22 cellular contexts compared by ENCODE assay signal in genomic region chr10:49039409-49039808, GRCh38.
DNase-seq lines count a peak whose midpoint lies in the region; ATAC-seq, FAIRE-seq and TF ChIP-seq lines count a peak whose summit lies in the region.
"Had no signal": no experiment of that assay in that cellular context is flagged by ENCODE, and none has a peak within 500 bp of the region (broad histone marks: within the 10 kb centered on the region; RNA-seq: fewer than 3 reads in every experiment).

No MANE protein-coding gene starts in this region.

- no peak overlapping the region; a peak in 1 of 4 replicates for H3K9ac ChIP-seq in K562 (ENCODE audit: insufficient read depth in 1 of 2, low read depth in 2 of 2, low read length in 2 of 2)
- H3K9ac ChIP-seq: BLaER1 treated with 17β-estradiol and CSF1 and Interleukin-3, amounts not matched to agents 10 nM and 100 nM had no signal

- CTCF ChIA-PET in K562 (lab: Yijun Ruan, JAX; ENCODE audit: low intra/inter-chr PET ratio) (no interaction called here), GM10248 (lab: Yijun Ruan, JAX) (interaction anchor here (1.5 kb wide), 1 partner anchor 13 kb away, joined by 6 read pairs; no protein-coding TSS in a partner anchor)

- H2AFZ ChIP-seq in K562 (ENCODE audit: low read depth, low read length) = no peak overlapping the region

- TF ChIP-seq CTCF in K562 (IDR thresholded peaks at IDR 0.05 in 2 of 3, conservative IDR thresholded peaks at IDR 0.05 in 1 of 3; ENCODE audit: insufficient read depth in 2 of 3, low read depth in 1 of 3, low read length in 3 of 3) = no peak
- TF ChIP-seq CTCF in esophagus muscularis mucosa (IDR thresholded peaks at IDR 0.05) = no peak
- TF ChIP-seq CTCF in osteocyte (IDR thresholded peaks at IDR 0.05) = no peak
- TF ChIP-seq CTCF in GM10248 (IDR thresholded peaks at IDR 0.05; ENCODE audit: control extremely low read depth, extremely low read depth, low read depth, missing control alignments) = no peak
- no peak for TF ChIP-seq CTCF in natural killer cell (IDR thresholded peaks at IDR 0.05)

- no peak for TF ChIP-seq POLR2A in K562 (conservative IDR thresholded peaks at IDR 0.05)
- TF ChIP-seq POLR2A in esophagus muscularis mucosa (IDR thresholded peaks at IDR 0.05; ENCODE audit: low read depth) = no peak

- H3K4me1 ChIP-seq in K562 (replicated peaks in 1 of 2; ENCODE audit: control insufficient read depth in 2 of 2, insufficient read depth in 2 of 2, low read length in 2 of 2) = peaks cover 2 to 13% of the 10 kb centered on the region in 2 experiments
- no peaks in the 10 kb centered on the region for H3K4me1 ChIP-seq in esophagus muscularis mucosa
- H3K4me1 ChIP-seq: A549; BLaER1 treated with 17β-estradiol and CSF1 and Interleukin-3, amounts not matched to agents 10 nM and 100 nM; Caco-2 had no signal

- H3K4me3 ChIP-seq in K562 (no peak overlapping the region), esophagus muscularis mucosa (no peak overlapping the region)
- H3K4me3 ChIP-seq: A549; BLaER1 treated with 17β-estradiol and CSF1 and Interleukin-3, amounts not matched to agents 10 nM and 100 nM; GM12878 had no signal

- H3K9me3 Mint-ChIP-seq in osteocyte (ENCODE audit: unreplicated experiment) = no peaks in the 10 kb centered on the region
- H3K9me3 Mint-ChIP-seq in natural killer cell = no peaks in the 10 kb centered on the region
- H3K9me3 Mint-ChIP-seq: CD4-positive, alpha-beta T cell; CD8-positive, alpha-beta T cell had no signal

- POLR2A ChIA-PET in K562 (lab: Yijun Ruan, JAX) = interaction anchor here (0.7 to 1.7 kb wide), 4 partner anchors 9 to 22 kb away, joined by 3 to 5 read pairs (median 4); no protein-coding TSS in a partner anchor
- POLR2A ChIA-PET in GM10248 (lab: Yijun Ruan, JAX) = no interaction called here

- TF ChIP-seq EP300 in K562 (IDR thresholded peaks at IDR 0.05; ENCODE audit: low read length) = no peak
- TF ChIP-seq EP300 in esophagus muscularis mucosa (IDR thresholded peaks at IDR 0.05) = no peak

- no peaks in the 10 kb centered on the region for H3K4me1 Mint-ChIP-seq in osteocyte (ENCODE audit: unreplicated experiment)
- H3K4me1 Mint-ChIP-seq in natural killer cell = no peaks in the 10 kb centered on the region
- H3K4me1 Mint-ChIP-seq: B cell had no signal

- H3K27ac ChIP-seq in K562 (ENCODE audit: extremely low read depth, low read depth, low read length) = no peak overlapping the region
- no peak overlapping the region for H3K27ac ChIP-seq in esophagus muscularis mucosa (replicated peaks in 1 of 4)
- H3K27ac ChIP-seq: 22Rv1; A549; BLaER1 treated with 17β-estradiol and CSF1 and Interleukin-3, amounts not matched to agents 10 nM and 100 nM; C4-2B had no signal

- H3K4me3 Mint-ChIP-seq in osteocyte (ENCODE audit: unreplicated experiment) = no peak overlapping the region
- H3K4me3 Mint-ChIP-seq in natural killer cell = no peak overlapping the region
- H3K4me3 Mint-ChIP-seq: B cell; CD4-positive, alpha-beta T cell; CD8-positive, alpha-beta T cell had no signal

- no peak for TF ChIP-seq RAD21 in K562 (CRISPR knock-in tag; conservative IDR thresholded peaks at IDR 0.05 in 1 of 2, IDR thresholded peaks at IDR 0.05 in 1 of 2)

- H3K36me3 Mint-ChIP-seq in osteocyte (ENCODE audit: unreplicated experiment) = no peaks in the 10 kb centered on the region
- H3K36me3 Mint-ChIP-seq in natural killer cell = no peaks in the 10 kb centered on the region
- H3K36me3 Mint-ChIP-seq: CD8-positive, alpha-beta T cell had no signal

- ATAC-seq in K562 (no peak), natural killer cell (no peak)
- ATAC-seq: A549; CD8-positive, alpha-beta T cell; GM12878 had no signal

- 73% methylated on average over 7 of the region's 7 CpGs for WGBS in K562 (ENCODE audit: insufficient coverage, low coverage, missing lambda C conversion rate)
- WGBS in esophagus muscularis mucosa = 89% methylated on average over 5 of the region's 7 CpGs

- DNase-seq in K562 (ENCODE audit: extremely low read depth in 1 of 4, low spot score in 3 of 4) (no peak), esophagus muscularis mucosa (ENCODE audit: extremely low spot score) (peak; percentile 74), osteocyte (ENCODE audit: extremely low spot score, unreplicated experiment) (peak; percentile 66), GM10248 (ENCODE audit: extremely low spot score) (no peak), natural killer cell (no peak)
- DNase-seq: AML-193; Caco-2; Calu3; CD4-positive, alpha-beta T cell; CD8-positive, alpha-beta T cell; DMS79 treated with DMSO at 0.1 percent for 48 hours; GF-D8 had no signal

- no peaks in the 10 kb centered on the region for H3K36me3 ChIP-seq in K562 (ENCODE audit: control insufficient read depth, insufficient read depth, low read length)
- peaks cover 0 to 21% (median 10%) of the 10 kb centered on the region in 4 donors for H3K36me3 ChIP-seq in esophagus muscularis mucosa
- H3K36me3 ChIP-seq: BLaER1 treated with 17β-estradiol and CSF1 and Interleukin-3, amounts not matched to agents 10 nM and 100 nM had no signal

- no peaks in the 10 kb centered on the region for H3K79me2 ChIP-seq in K562 (ENCODE audit: control insufficient read depth, insufficient read depth, low read length)

- no peaks in the 10 kb centered on the region for H3K27me3 ChIP-seq in K562 (ENCODE audit: control insufficient read depth in 2 of 2, insufficient read depth in 2 of 2, low read length in 2 of 2)
- no peaks in the 10 kb centered on the region for H3K27me3 ChIP-seq in esophagus muscularis mucosa
- H3K27me3 ChIP-seq: BLaER1 treated with 17β-estradiol and CSF1 and Interleukin-3, amounts not matched to agents 10 nM and 100 nM had no signal

- H3K4me2 ChIP-seq in K562 (ENCODE audit: insufficient read depth, low read length) = no peak overlapping the region
- H3K4me2 ChIP-seq: A549; BLaER1 treated with 17β-estradiol and CSF1 and Interleukin-3, amounts not matched to agents 10 nM and 100 nM had no signal

- H3K27me3 Mint-ChIP-seq in osteocyte (ENCODE audit: unreplicated experiment) (no peaks in the 10 kb centered on the region), natural killer cell (ENCODE audit: low read depth in 2 of 2) (peaks cover 0 to 5% of the 10 kb centered on the region in 2 donors)
- H3K27me3 Mint-ChIP-seq: CD4-positive, alpha-beta T cell had no signal

- no peaks in the 10 kb centered on the region for H3K9me1 ChIP-seq in K562 (ENCODE audit: control insufficient read depth, insufficient read depth, low read length)

- BruUV-seq in K562 (replicated peaks; lab: Mats Ljungman, UMichigan) = no TSS peak

- in situ Hi-C loops in K562 (cut with MboI) = no loop called here

- FAIRE-seq in K562 (lab: Jason Lieb, UNC) = no peak
- FAIRE-seq: A549, D721Med, G401.6, GM12878, GM12892, GM18507 had no signal

- H3K27ac Mint-ChIP-seq in osteocyte (ENCODE audit: unreplicated experiment) = no peak overlapping the region
- no peak overlapping the region for H3K27ac Mint-ChIP-seq in natural killer cell
- H3K27ac Mint-ChIP-seq: B cell; CD4-positive, alpha-beta T cell; CD8-positive, alpha-beta T cell had no signal

- intact Hi-C loops in K562 (cut with micrococcal nuclease) = no loop called here
- intact Hi-C loops in esophagus muscularis mucosa (cut with DNase I) = no loop called here
- intact Hi-C loops in natural killer cell (cut with micrococcal nuclease) = no loop called here

- no peaks in the 10 kb centered on the region for H4K20me1 ChIP-seq in K562 (replicated peaks; ENCODE audit: control insufficient read depth, insufficient read depth, low read length)
- H4K20me1 ChIP-seq: BLaER1 treated with 17β-estradiol and CSF1 and Interleukin-3, amounts not matched to agents 10 nM and 100 nM had no signal

- no peaks in the 10 kb centered on the region for H3K9me3 ChIP-seq in K562 (replicated peaks; ENCODE audit: control insufficient read depth, insufficient read depth, low read depth, low read length)
- no peaks in the 10 kb centered on the region for H3K9me3 ChIP-seq in esophagus muscularis mucosa
- H3K9me3 ChIP-seq: A549, Caco-2 had no signal

TF ChIP-seq in K562, 482 proteins besides CTCF, POLR2A, EP300 and RAD21:
- TF ChIP-seq ATF2 (CRISPR knock-in tag; IDR thresholded peaks at IDR 0.05) = 0 out of 2 replicates have a peak, but pooled peaks have one; percentile 24
- no peak for TF ChIP-seq PRPF4 (IDR thresholded peaks at IDR 0.05; ENCODE audit: insufficient read depth, low read depth, low read length, poor library complexity, severe bottlenecking)

Comparison
In these comparisons a context has a peak if more than half of its experiments do, and no peak if none do; other contexts are left out.
1. DNase-seq: peak in esophagus muscularis mucosa (single experiment) and osteocyte (single experiment); none in K562 (0 of 4), GM10248 (single experiment) and natural killer cell (single experiment).